ENCODE assay signal across 8 cellular contexts in the genomic region with DNA sequence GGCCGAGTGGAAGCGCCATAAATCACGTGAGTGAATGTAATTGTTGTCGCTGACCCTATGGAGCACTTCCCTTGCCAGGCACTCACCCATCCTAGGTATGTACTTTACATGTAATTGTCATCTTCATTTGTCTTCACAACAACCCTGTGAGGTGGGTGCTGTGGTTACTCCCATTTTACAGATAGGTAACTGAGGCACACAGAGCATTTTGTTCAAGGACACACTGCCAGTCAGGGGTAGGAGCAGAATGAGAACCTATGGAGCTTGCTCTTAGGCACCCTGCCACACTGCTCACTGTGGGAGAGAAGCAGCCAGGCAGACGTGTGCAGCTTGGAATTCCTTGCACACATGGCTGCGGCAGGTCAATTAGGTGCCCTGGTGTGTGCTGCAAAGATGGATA. TPM values are rescaled to one million over a fixed set of nuclear protein-coding genes. Genes with fewer than 3 reads are reported as not detected.
DNase-seq lines count a peak whose midpoint lies in the region; ATAC-seq and TF ChIP-seq lines count a peak whose summit lies in the region.

No MANE protein-coding gene starts in this region.

- DNase-seq in left ventricle myocardium inferior (no peak), left cardiac atrium (no peak), body of pancreas (no peak), uterus (no peak), DMS153 treated with DMSO at 0.1 percent for 48 hours (lab: John Stamatoyannopoulos, UW; ENCODE audit: unreplicated experiment) (no peak)
- no peak for DNase-seq in stimulated activated CD4-positive, alpha-beta T cell treated with anti-CD3 and anti-CD28 coated beads, Interleukin-4, amount 100 ng/mL, for 1 hour

- TF ChIP-seq POLR2A in body of pancreas (IDR thresholded peaks at IDR 0.05) = no peak
- no peak for TF ChIP-seq POLR2A in uterus (IDR thresholded peaks at IDR 0.05)

- H3K27me3 ChIP-seq in left ventricle myocardium inferior (ENCODE audit: low read depth) = no peaks in the 10 kb centered on the region
- H3K27me3 ChIP-seq in body of pancreas = no peaks in the 10 kb centered on the region
- no peaks in the 10 kb centered on the region for H3K27me3 ChIP-seq in uterus

- H3K27ac ChIP-seq in left ventricle myocardium inferior (replicated peaks) (peak overlapping the region; percentile 86), body of pancreas (peak overlapping the region in 2 of 4 donors; percentile 75 to 77), mesodermal cell (ENCODE audit: low read depth, low read length, severe bottlenecking) (no peak overlapping the region), uterus (peak overlapping the region; percentile 68 to 84)

- no peaks in the 10 kb centered on the region for H3K9me3 ChIP-seq in left ventricle myocardium inferior (replicated peaks)
- no peaks in the 10 kb centered on the region for H3K9me3 ChIP-seq in body of pancreas
- H3K9me3 ChIP-seq in mesodermal cell (ENCODE audit: control insufficient read depth, low read length) = no peaks in the 10 kb centered on the region
- H3K9me3 ChIP-seq in uterus = no peaks in the 10 kb centered on the region

- H3K36me3 ChIP-seq in left ventricle myocardium inferior (no peaks in the 10 kb centered on the region), body of pancreas (replicated peaks in 1 of 2; ENCODE audit: insufficient read depth in 1 of 2, low read depth in 2 of 2) (no peaks in the 10 kb centered on the region), mesodermal cell (ENCODE audit: control insufficient read depth, insufficient read depth, low read length) (peaks cover 2% of the 10 kb centered on the region), uterus (no peaks in the 10 kb centered on the region)

- intact Hi-C loops in left ventricle myocardium inferior (cut with micrococcal nuclease) = no loop called here
- intact Hi-C loops in left cardiac atrium (cut with DNase I) = loop anchor here in 1 of 2 donors (10.0 kb wide), 1 partner anchor 142 kb away; a partner anchor contains a TSS
- intact Hi-C loops in body of pancreas (cut with DNase I) = no loop called here
- intact Hi-C loops in uterus (cut with DNase I; ENCODE audit: low total_unique reads) = no loop called here

- H3K4me1 ChIP-seq in left ventricle myocardium inferior = peaks cover 26% of the 10 kb centered on the region
- H3K4me1 ChIP-seq in body of pancreas = peaks cover 14% of the 10 kb centered on the region
- peaks cover 5% of the 10 kb centered on the region for H3K4me1 ChIP-seq in mesodermal cell (ENCODE audit: control insufficient read depth, insufficient read depth, low read length, poor library complexity, severe bottlenecking)
- peaks cover 0 to 4% of the 10 kb centered on the region in 2 donors for H3K4me1 ChIP-seq in uterus

- ATAC-seq in left cardiac atrium (no peak), body of pancreas (no peak), GM19467 (IDR thresholded peaks at IDR 0.05; ENCODE audit: unreplicated experiment) (no peak)

- H3K4me3 ChIP-seq in left ventricle myocardium inferior (peak overlapping the region; percentile 95), body of pancreas (peak overlapping the region; percentile 73 to 98), mesodermal cell (ENCODE audit: extremely low read depth, insufficient read depth, low read length, poor library complexity, severe bottlenecking) (peak overlapping the region; percentile 76), uterus (peak overlapping the region; percentile 77 to 81)

- WGBS in body of pancreas, 2 donors = 20 to 23% methylated on average over 6 of the region's 6 CpGs
- WGBS in mesodermal cell (ENCODE audit: insufficient coverage in 2 of 2), 2 experiments = 70 to 71% methylated on average over 2 of the region's 6 CpGs

- TF ChIP-seq CTCF in left ventricle myocardium inferior (IDR thresholded peaks at IDR 0.05; ENCODE audit: borderline replicate concordance) = no peak
- no peak for TF ChIP-seq CTCF in body of pancreas (IDR thresholded peaks at IDR 0.05)
- no peak for TF ChIP-seq CTCF in uterus (IDR thresholded peaks at IDR 0.05)

RNA-seq across cellular contexts. Expression of a gene that starts 0.8 kb away (rescaled TPM):
- total RNA-seq in left ventricle myocardium inferior = 1.8 TPM
- 1 to 10 TPM; 1.7 to 1.8 TPM for total RNA-seq in left cardiac atrium
- 1 to 10 TPM; 4.0 to 4.4 TPM for total RNA-seq in body of pancreas
- 0.33 TPM for polyA plus RNA-seq in mesodermal cell (2013, experiment 1 of 2)
- polyA plus RNA-seq in mesodermal cell (2013, experiment 2 of 2) = 0.91 TPM
- total RNA-seq in uterus = 1 to 10 TPM; 2.0 to 8.4 (median 5.7) TPM

RNA-seq across cellular contexts. Expression of a gene that starts 49.4 kb away (rescaled TPM):
- total RNA-seq in left ventricle myocardium inferior (0.08 TPM), left cardiac atrium (under 1 TPM; 0.29 to 0.63 TPM), body of pancreas (under 1 TPM in 1 of 2 donors, not detected in 1; 0.26 TPM), uterus (1 to 10 TPM in 1 of 4 donors, not detected in 3; 2.1 TPM)
- 8.1 TPM for polyA plus RNA-seq in mesodermal cell (2013, experiment 1 of 2)
- 5.4 TPM for polyA plus RNA-seq in mesodermal cell (2013, experiment 2 of 2)
